ENCODE assay signal across 20 cellular contexts in genomic region chr17:71757956-71758355, GRCh38.
DNase-seq lines count a peak whose midpoint lies in the region; ATAC-seq, FAIRE-seq and TF ChIP-seq lines count a peak whose summit lies in the region.
"Had no signal": no experiment of that assay in that cellular context is flagged by ENCODE, and none has a peak within 500 bp of the region (broad histone marks: within the 10 kb centered on the region; RNA-seq: fewer than 3 reads in every experiment).

No MANE protein-coding gene starts in this region.

- H3K4me1 ChIP-seq in pancreas (no peaks in the 10 kb centered on the region), BE2C (no peaks in the 10 kb centered on the region)
- H3K4me1 ChIP-seq: BLaER1, Caco-2, HAP-1 had no signal

- 95 to 98% methylated on average over 1 of the region's 1 CpG for WGBS in pancreas, 2 donors

- H3K27me3 ChIP-seq in pancreas = no peaks in the 10 kb centered on the region
- no peaks in the 10 kb centered on the region for H3K27me3 ChIP-seq in BE2C
- H3K27me3 ChIP-seq: BLaER1 had no signal

- H3K36me3 ChIP-seq in pancreas = no peaks in the 10 kb centered on the region
- no peaks in the 10 kb centered on the region for H3K36me3 ChIP-seq in BE2C
- H3K36me3 ChIP-seq: BLaER1, HAP-1 had no signal

- DNase-seq in pancreas = no peak
- no peak for DNase-seq in NCI-H2227 treated with DMSO at 0.1 percent for 48 hours (lab: John Stamatoyannopoulos, UW)
- DNase-seq in BE2C = no peak
- DNase-seq in DMS53 treated with DMSO at 0.1 percent for 48 hours (lab: John Stamatoyannopoulos, UW; ENCODE audit: unreplicated experiment) = no peak
- DNase-seq: 8988T; Caco-2; CD4-positive, CD25-positive, alpha-beta regulatory T cell; CD8-positive, alpha-beta T cell; DMS153; DMS79; EL; GF-D8; GOT3 had no signal

- intact Hi-C loops in pancreas (cut with DNase I) = no loop called here

- H3K4me3 ChIP-seq in pancreas = no peak overlapping the region
- H3K4me3 ChIP-seq in BE2C (ENCODE audit: low read depth, low read length) = no peak overlapping the region
- H3K4me3 ChIP-seq: BLaER1, HAP-1 had no signal

- no peak for TF ChIP-seq CTCF in pancreas (IDR thresholded peaks at IDR 0.05)
- TF ChIP-seq CTCF in BE2C (IDR thresholded peaks at IDR 0.05; ENCODE audit: low read depth, low read length) = no peak

- H3K27ac ChIP-seq in pancreas = no peak overlapping the region
- H3K27ac ChIP-seq: BLaER1, C4-2B had no signal

- H3K9me3 ChIP-seq in pancreas (no peaks in the 10 kb centered on the region), BE2C (no peaks in the 10 kb centered on the region)
- H3K9me3 ChIP-seq: BLaER1, Caco-2, HAP-1 had no signal

- FAIRE-seq in G401.6 (lab: Jason Lieb, UNC) (peak; percentile 99), TTC549 (lab: Jason Lieb, UNC) (peak; percentile 98), colon (lab: Jason Lieb, UNC) (peak; percentile 99), pancreas (lab: Jason Lieb, UNC) (peak; percentile 99)
- FAIRE-seq: GM12892 had no signal

- ATAC-seq in pancreas = no peak
- ATAC-seq: CD8-positive, alpha-beta T cell had no signal
